8 cellular contexts compared by ENCODE assay signal in the genomic region with DNA sequence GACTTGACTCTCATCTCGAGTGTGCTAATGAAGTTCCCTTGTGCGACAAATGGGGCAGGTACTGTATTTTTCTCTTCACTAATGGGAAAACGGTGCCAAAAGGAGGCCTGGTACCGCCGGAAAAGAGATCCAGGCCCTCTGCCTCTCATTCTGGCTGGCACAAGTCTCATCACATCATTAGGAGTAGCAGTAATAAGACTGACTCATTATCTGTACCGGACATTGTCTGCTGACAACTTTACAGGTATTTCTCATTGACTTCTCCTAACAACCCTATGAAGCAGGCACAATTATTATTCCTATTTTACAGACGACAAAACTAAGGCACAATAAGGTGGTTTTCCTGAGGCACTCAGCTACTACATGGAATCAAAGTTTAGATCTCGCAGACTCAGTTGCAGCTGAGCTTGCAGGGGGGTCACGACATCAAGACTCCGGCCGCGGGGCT. TPM values are rescaled to one million over a fixed set of nuclear protein-coding genes. Genes with fewer than 3 reads are reported as not detected.
DNase-seq lines count a peak whose midpoint lies in the region; ATAC-seq lines count a peak whose summit lies in the region.

No MANE protein-coding gene starts in this region.

- H3K4me1 Mint-ChIP-seq in stimulated activated effector memory CD8-positive, alpha-beta T cell treated with anti-CD3 and anti-CD28 coated beads, Interleukin-12 subunit alpha, Interleukin-12 subunit beta, amount 100 ng/mL, for 72 hours, result peaks cover 45% of the 10 kb centered on the region

- H3K27ac ChIP-seq in angular gyrus (ENCODE audit: low read depth, low read length) (peak overlapping the region; percentile 92), iPS-18a (ENCODE audit: low read length) (no peak overlapping the region)

- H3K4me1 ChIP-seq in iPS-18a (ENCODE audit: control insufficient read depth, low read depth, low read length), result peaks cover 5% of the 10 kb centered on the region

- H3K36me3 Mint-ChIP-seq in stimulated activated effector memory CD8-positive, alpha-beta T cell treated with anti-CD3 and anti-CD28 coated beads, Interleukin-12 subunit alpha, Interleukin-12 subunit beta, amount 100 ng/mL, for 72 hours, result peaks cover 7% of the 10 kb centered on the region

- peaks cover 4% of the 10 kb centered on the region for H3K27me3 ChIP-seq in iPS-18a (ENCODE audit: control insufficient read depth, insufficient read depth, low read length)

- peak; percentile 56 for DNase-seq in NCI-H345 (lab: John Stamatoyannopoulos, UW)
- DNase-seq in NCI-H345 treated with DMSO at 0.1 percent for 48 hours (lab: John Stamatoyannopoulos, UW; ENCODE audit: unreplicated experiment), result no peak
- DNase-seq in LHCN-M2 (ENCODE audit: low read depth), result peak; percentile 33
- DNase-seq in stimulated activated effector memory CD8-positive, alpha-beta T cell treated with anti-CD3 and anti-CD28 coated beads, Interleukin-12 subunit alpha, Interleukin-12 subunit beta, amount 100 ng/mL, for 72 hours (ENCODE audit: low spot score in 2 of 2), result peak in 1 of 2 donors; percentile 51
- no peak for DNase-seq in foreskin melanocyte

- H3K4me3 ChIP-seq in iPS-18a (ENCODE audit: low read length), result peak overlapping the region; percentile 90

- H3K9me3 Mint-ChIP-seq in stimulated activated effector memory CD8-positive, alpha-beta T cell treated with anti-CD3 and anti-CD28 coated beads, Interleukin-12 subunit alpha, Interleukin-12 subunit beta, amount 100 ng/mL, for 72 hours, result no peaks in the 10 kb centered on the region

- no peaks in the 10 kb centered on the region for H3K36me3 ChIP-seq in iPS-18a (ENCODE audit: control insufficient read depth, low read depth, low read length)

- peak overlapping the region; percentile 77 for H3K4me3 Mint-ChIP-seq in stimulated activated effector memory CD8-positive, alpha-beta T cell treated with anti-CD3 and anti-CD28 coated beads, Interleukin-12 subunit alpha, Interleukin-12 subunit beta, amount 100 ng/mL, for 72 hours

- ATAC-seq in stimulated activated effector memory CD8-positive, alpha-beta T cell treated with anti-CD3 and anti-CD28 coated beads, Interleukin-12 subunit alpha, Interleukin-12 subunit beta, amount 100 ng/mL, for 72 hours, result peak; percentile 46
- ATAC-seq in HG02588 (IDR thresholded peaks at IDR 0.05; ENCODE audit: unreplicated experiment), result no peak

- peak overlapping the region; percentile 57 for H3K9ac ChIP-seq in iPS-18a (ENCODE audit: low read length)

- no peaks in the 10 kb centered on the region for H3K9me3 ChIP-seq in iPS-18a (ENCODE audit: control insufficient read depth, low read depth, low read length)

- H3K27ac Mint-ChIP-seq in stimulated activated effector memory CD8-positive, alpha-beta T cell treated with anti-CD3 and anti-CD28 coated beads, Interleukin-12 subunit alpha, Interleukin-12 subunit beta, amount 100 ng/mL, for 72 hours, result peak overlapping the region; percentile 79

RNA-seq across cellular contexts. Expression of a gene that starts 0.7 kb away (rescaled TPM):
- total RNA-seq in LHCN-M2 (2014; rRNA removed), result 36.9 and 41.6 TPM in 2 replicates
- polyA plus RNA-seq in LHCN-M2 (2012), result 44.4 TPM

Comparison
In these comparisons a context has a peak if more than half of its experiments do, and no peak if none do; other contexts are left out.
1. DNase-seq: peak in NCI-H345 (single experiment) and LHCN-M2 (single experiment); none in NCI-H345 treated with DMSO at 0.1 percent for 48 hours (single experiment) and foreskin melanocyte (single experiment).